17 cellular contexts compared by ENCODE assay signal in the genomic region with DNA sequence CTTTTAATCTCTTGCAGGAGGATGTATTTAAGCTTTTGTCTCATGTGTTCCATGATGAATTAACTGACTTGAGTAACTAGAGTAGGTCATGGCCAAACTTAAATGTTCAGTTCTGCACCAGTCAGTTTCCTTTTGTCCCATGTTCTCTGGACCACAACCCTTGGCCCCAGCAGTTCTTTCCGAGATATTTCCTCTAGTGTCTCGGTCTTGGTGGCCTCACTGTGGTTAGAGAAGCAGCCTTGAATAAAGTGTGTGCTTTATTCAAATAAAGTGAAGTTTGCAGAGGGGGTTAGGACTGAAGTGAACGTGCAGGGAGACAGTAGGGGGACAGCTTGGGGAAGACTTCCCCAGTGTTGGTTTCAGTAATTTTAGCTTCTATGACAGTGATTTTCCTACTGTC. TPM values are rescaled to one million over a fixed set of nuclear protein-coding genes. Genes with fewer than 3 reads are reported as not detected.
A peak's percentile ranks its signal among the peaks of the same experiment; 100 is the strongest.
DNase-seq lines count a peak whose midpoint lies in the region; ATAC-seq lines count a peak whose summit lies in the region.
"Had no signal": no experiment of that assay in that cellular context is flagged by ENCODE, and none has a peak within 500 bp of the region (broad histone marks: within the 10 kb centered on the region; RNA-seq: fewer than 3 reads in every experiment).

No MANE protein-coding gene starts in this region.

- H3K27ac Mint-ChIP-seq in T-helper 2 cell treated with Interferon-gamma antibody and Interleukin-4, amounts not matched to agents 5 μg/mL and 100 μg/mL, for 36 hours = peak overlapping the region; percentile 50
- H3K27ac Mint-ChIP-seq in T-helper 17 cell (peak overlapping the region; percentile 72), memory B cell (peak overlapping the region; percentile 71)
- H3K27ac Mint-ChIP-seq: type B pancreatic cell had no signal

- H3K36me3 Mint-ChIP-seq in T-helper 2 cell treated with Interferon-gamma antibody and Interleukin-4, amounts not matched to agents 5 μg/mL and 100 μg/mL, for 36 hours (ENCODE audit: low read depth) = peaks cover 17% of the 10 kb centered on the region
- H3K36me3 Mint-ChIP-seq in T-helper 17 cell (ENCODE audit: low read depth) (no peaks in the 10 kb centered on the region), memory B cell (peaks cover 15% of the 10 kb centered on the region)

- DNase-seq in T-helper 2 cell treated with Interferon-gamma antibody and Interleukin-4, amounts not matched to agents 5 μg/mL and 100 μg/mL, for 36 hours (ENCODE audit: low spot score) = peak; percentile 52
- DNase-seq in T-helper 2 cell (no peak), T-helper 17 cell (no peak), memory B cell (ENCODE audit: low spot score in 2 of 2) (no peak), T-helper 1 cell (no peak), substantia nigra (lab: John Stamatoyannopoulos, UW) (no peak)
- DNase-seq: activated effector memory CD4-positive, alpha-beta T cell treated with Interleukin-2 at 50 U/mL for 16 hours; C1 segment of cervical spinal cord; DND-41; left colon; NCI-H1048; SIG-M5 had no signal

- H3K9me3 Mint-ChIP-seq in T-helper 2 cell treated with Interferon-gamma antibody and Interleukin-4, amounts not matched to agents 5 μg/mL and 100 μg/mL, for 36 hours = no peaks in the 10 kb centered on the region
- H3K9me3 Mint-ChIP-seq in memory B cell = no peaks in the 10 kb centered on the region
- H3K9me3 Mint-ChIP-seq: type B pancreatic cell had no signal

- ATAC-seq in GM18868 (IDR thresholded peaks at IDR 0.05; ENCODE audit: unreplicated experiment) = peak; percentile 43
- ATAC-seq in T-helper 17 cell = no peak
- ATAC-seq in memory B cell (ENCODE audit: low read depth) = no peak
- ATAC-seq in GM21367 (IDR thresholded peaks at IDR 0.05; ENCODE audit: unreplicated experiment) = no peak
- ATAC-seq: left colon had no signal

- no peak overlapping the region for H3K27ac ChIP-seq in substantia nigra (ENCODE audit: low read depth, low read length, poor library complexity, severe bottlenecking)
- H3K27ac ChIP-seq: 22Rv1, parathyroid adenoma had no signal

- H3K27me3 Mint-ChIP-seq in T-helper 2 cell treated with Interferon-gamma antibody and Interleukin-4, amounts not matched to agents 5 μg/mL and 100 μg/mL, for 36 hours (ENCODE audit: low read depth) = no peaks in the 10 kb centered on the region
- H3K27me3 Mint-ChIP-seq in T-helper 17 cell = no peaks in the 10 kb centered on the region
- H3K27me3 Mint-ChIP-seq in memory B cell = no peaks in the 10 kb centered on the region
- H3K27me3 Mint-ChIP-seq: type B pancreatic cell had no signal

- no peak overlapping the region for H3K4me3 Mint-ChIP-seq in T-helper 2 cell treated with Interferon-gamma antibody and Interleukin-4, amounts not matched to agents 5 μg/mL and 100 μg/mL, for 36 hours
- H3K4me3 Mint-ChIP-seq in T-helper 17 cell = no peak overlapping the region
- H3K4me3 Mint-ChIP-seq in memory B cell = no peak overlapping the region
- H3K4me3 Mint-ChIP-seq: type B pancreatic cell had no signal

- H3K4me1 Mint-ChIP-seq in T-helper 2 cell treated with Interferon-gamma antibody and Interleukin-4, amounts not matched to agents 5 μg/mL and 100 μg/mL, for 36 hours (ENCODE audit: low read depth) = peaks cover 26% of the 10 kb centered on the region
- H3K4me1 Mint-ChIP-seq in T-helper 17 cell = peaks cover 23% of the 10 kb centered on the region
- peaks cover 29% of the 10 kb centered on the region for H3K4me1 Mint-ChIP-seq in memory B cell

- H3K9me3 ChIP-seq in T-helper 17 cell (ENCODE audit: control insufficient read depth, low read length, poor library complexity, severe bottlenecking) = no peaks in the 10 kb centered on the region

RNA-seq across cellular contexts. Expression of gene ZNF212, which starts 9.3 kb away (rescaled TPM):
- total RNA-seq in T-helper 17 cell = 10 to 100 TPM; 12.1 to 15.3 TPM

RNA-seq across cellular contexts. Expression of gene ZNF783, which starts 13.2 kb away (rescaled TPM):
- total RNA-seq in T-helper 17 cell = 10 to 100 TPM; 29.0 to 31.4 TPM

RNA-seq across cellular contexts. Expression of gene ZNF282, which starts 53.4 kb away (rescaled TPM):
- total RNA-seq in T-helper 17 cell = 10 to 100 TPM; 14.6 to 24.4 TPM
